8 cellular contexts compared by ENCODE assay signal in the genomic region with DNA sequence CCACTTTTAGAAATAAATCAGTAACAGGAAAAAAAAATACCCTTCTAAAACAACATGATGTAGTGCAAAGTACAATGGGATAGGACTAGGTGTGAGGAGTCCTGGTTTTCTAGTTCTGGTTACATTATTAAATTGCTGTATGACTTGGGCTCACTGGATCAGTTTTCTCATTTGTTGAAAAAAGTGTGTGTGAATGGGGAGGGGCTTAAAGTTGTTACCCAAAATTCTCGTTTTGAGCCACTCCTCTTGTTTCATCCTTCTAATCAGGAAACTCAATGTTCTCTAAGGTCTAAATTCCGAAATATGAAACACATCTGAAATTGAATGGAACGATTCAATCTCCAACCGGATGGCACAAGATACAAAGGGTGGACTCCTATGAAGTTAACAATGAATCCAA. TPM values are rescaled to one million over a fixed set of nuclear protein-coding genes. Genes with fewer than 3 reads are reported as not detected.
DNase-seq lines count a peak whose midpoint lies in the region; ATAC-seq and TF ChIP-seq lines count a peak whose summit lies in the region.

No MANE protein-coding gene starts in this region.

- H3K4me3 Mint-ChIP-seq in naive thymus-derived CD8-positive, alpha-beta T cell, result peak overlapping the region; percentile 87 to 98 (median 95)

- TF ChIP-seq CTCF in cardiac fibroblast (IDR thresholded peaks at IDR 0.05; ENCODE audit: low read depth, low read length), result no peak

- H3K4me2 ChIP-seq in BLaER1, result peak overlapping the region; percentile 90

- no peaks in the 10 kb centered on the region for H3K9me3 Mint-ChIP-seq in naive thymus-derived CD8-positive, alpha-beta T cell

- H4K20me1 ChIP-seq in BLaER1, result peaks cover 60% of the 10 kb centered on the region

- H3K27me3 Mint-ChIP-seq in naive thymus-derived CD8-positive, alpha-beta T cell, result no peaks in the 10 kb centered on the region

- H3K9ac ChIP-seq in BLaER1, result peak overlapping the region; percentile 95

- H3K27ac ChIP-seq in BLaER1 (peak overlapping the region; percentile 93; the same call in 1 of the 2 replicates), KOPT-K1 (ENCODE audit: low read depth, low read length, poor library complexity, severe bottlenecking) (peak overlapping the region; percentile 89)

- H3K4me1 Mint-ChIP-seq in naive thymus-derived CD8-positive, alpha-beta T cell, result peaks cover 44 to 79% (median 74%) of the 10 kb centered on the region in 4 donors

- peak overlapping the region in 9 of 10 donors; percentile 89 to 96 (median 93) for H3K27ac Mint-ChIP-seq in naive thymus-derived CD8-positive, alpha-beta T cell

- H3K4me1 ChIP-seq in BLaER1, result peaks cover 34% of the 10 kb centered on the region

- H3K36me3 ChIP-seq in BLaER1 (no peaks in the 10 kb centered on the region), KOPT-K1 (ENCODE audit: insufficient read depth, low read length) (no peaks in the 10 kb centered on the region)

- DNase-seq in cardiac fibroblast (ENCODE audit: low read depth in 2 of 2) (peak in 1 of 2 donors; percentile 9), NCI-H510A (lab: John Stamatoyannopoulos, UW) (no peak), globus pallidus (ENCODE audit: low spot score) (no peak), nucleus accumbens (lab: John Stamatoyannopoulos, UW) (no peak)
- DNase-seq in naive thymus-derived CD8-positive, alpha-beta T cell, result no peak

- H3K27me3 ChIP-seq in BLaER1, result no peaks in the 10 kb centered on the region

- peaks cover 0 to 4% (median 3%) of the 10 kb centered on the region in 3 donors for H3K36me3 Mint-ChIP-seq in naive thymus-derived CD8-positive, alpha-beta T cell

- POLR2A ChIA-PET in naive thymus-derived CD8-positive, alpha-beta T cell (lab: Charles Lee), result interaction anchor here (0.5 kb wide), 1 partner anchor 18 kb away, joined by 3 read pairs; no protein-coding TSS in a partner anchor

- no peaks in the 10 kb centered on the region for H3K9me3 ChIP-seq in BLaER1
- no peaks in the 10 kb centered on the region for H3K9me3 ChIP-seq in KOPT-K1 (ENCODE audit: insufficient read depth, low read length, poor library complexity, severe bottlenecking)

- ATAC-seq in naive thymus-derived CD8-positive, alpha-beta T cell, result no peak
- no peak for ATAC-seq in HG03196 (IDR thresholded peaks at IDR 0.05; ENCODE audit: unreplicated experiment)

- H3K4me3 ChIP-seq in BLaER1 (peak overlapping the region; percentile 92), cardiac fibroblast (replicated peaks in 1 of 2; ENCODE audit: low read depth in 2 of 2, low read length in 2 of 2) (peak overlapping the region; percentile 92 to 99)

RNA-seq across cellular contexts. Expression of a gene that starts 1.7 kb away (rescaled TPM):
- total RNA-seq in naive thymus-derived CD8-positive, alpha-beta T cell, result 10 to 100 TPM; 14.3 to 15.6 TPM
- polyA plus RNA-seq in naive thymus-derived CD8-positive, alpha-beta T cell, result 1 to 10 TPM; 2.5 to 3.0 (median 2.9) TPM
